Comparison of ENCODE assay signal across 13 cellular contexts in the genomic region with DNA sequence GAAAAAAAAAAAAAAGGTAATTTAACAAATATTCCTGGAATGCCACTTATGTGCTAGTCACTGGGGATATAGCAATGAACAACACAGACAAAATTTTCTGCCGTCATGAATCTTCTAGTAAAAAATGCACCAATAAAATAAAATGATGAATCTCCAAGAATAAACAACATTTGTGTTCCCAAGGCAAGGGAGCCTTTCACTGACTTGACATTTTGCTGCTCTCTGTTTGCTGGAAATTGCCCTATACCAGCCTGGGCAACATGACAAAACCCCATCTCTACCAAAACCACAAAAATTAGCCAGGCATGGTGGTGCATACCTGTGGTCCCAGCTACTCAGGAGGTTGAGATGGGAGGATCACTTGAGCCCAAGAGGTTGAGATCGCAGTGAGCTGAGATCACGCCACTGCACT.
DNase-seq lines count a peak whose midpoint lies in the region; ATAC-seq and TF ChIP-seq lines count a peak whose summit lies in the region.
"Had no signal": no experiment of that assay in that cellular context is flagged by ENCODE, and none has a peak within 500 bp of the region (broad histone marks: within the 10 kb centered on the region; RNA-seq: fewer than 3 reads in every experiment).

No MANE protein-coding gene starts in this region.

- H3K27ac ChIP-seq in HCT116 (ENCODE audit: low read depth, low read length) (peak overlapping the region; percentile 65; the same call in 1 of the 2 replicates), upper lobe of right lung (no peak overlapping the region)
- H3K27ac ChIP-seq: HL-60 had no signal

- H3K4me2 ChIP-seq in HCT116 (ENCODE audit: low read length): peak overlapping the region; percentile 67

- peaks cover 7% of the 10 kb centered on the region for H3K4me1 Mint-ChIP-seq in activated CD4-positive, alpha-beta T cell treated with anti-CD3 and anti-CD28 coated beads, Interleukin-2, amount 10 ng/mL, durations not matched to agents 24 days and 14 days

- H3K27me3 ChIP-seq in HCT116 (ENCODE audit: insufficient read depth, low read length) (no peaks in the 10 kb centered on the region), upper lobe of right lung (no peaks in the 10 kb centered on the region)

- no peak overlapping the region for H3K27ac Mint-ChIP-seq in activated CD4-positive, alpha-beta T cell treated with anti-CD3 and anti-CD28 coated beads, Interleukin-2, amount 10 ng/mL, durations not matched to agents 24 days and 14 days
- H3K27ac Mint-ChIP-seq: natural killer cell treated with Interleukin-12 subunit alpha and Interleukin-12 subunit beta and Interleukin-15 and Interleukin-18, amount 100 ng/mL, for 72 hours; stimulated activated naive CD8-positive, alpha-beta T cell treated with anti-CD3 and anti-CD28 coated beads, Interleukin-15, amount 100 ng/mL, for 72 hours had no signal

- intact Hi-C loops in HCT116 (cut with micrococcal nuclease) (loop anchor here (10.0 kb wide), 2 partner anchors 77 to 117 kb away; no protein-coding TSS in a partner anchor), upper lobe of right lung (cut with DNase I) (no loop called here)
- intact Hi-C loops in activated CD4-positive, alpha-beta T cell treated with anti-CD3 and anti-CD28 coated beads, Interleukin-2, amount 10 ng/mL, durations not matched to agents 24 days and 14 days (cut with micrococcal nuclease): no loop called here

- CTCF ChIA-PET in HCT116 (lab: Charles Lee): no interaction called here

- RAD21 ChIA-PET in HCT116 (lab: Charles Lee; ENCODE audit: low non-redundant PET in 1 of 2, low total read pairs in 2 of 2, uncharacterized antibody in 2 of 2, unreplicated experiment in 2 of 2): no interaction called here

- POLR2A ChIA-PET in HCT116 (lab: Charles Lee): no interaction called here

- H3K4me3 ChIP-seq in HCT116 (replicated peaks in 1 of 2; ENCODE audit: low read depth in 1 of 2, low read length in 2 of 2) (peak overlapping the region in 1 of 2 experiments; percentile 33; a peak in 2 of 4 replicates), foreskin fibroblast (ENCODE audit: low read depth in 1 of 2, low read length in 2 of 2) (no peak overlapping the region), upper lobe of right lung (no peak overlapping the region)

- H3K9ac ChIP-seq in HCT116 (ENCODE audit: low read length): peak overlapping the region; percentile 56

- BruUV-seq in HCT116 (replicated peaks; lab: Mats Ljungman, UMichigan): no TSS peak

- H3K4me1 ChIP-seq in HCT116 (ENCODE audit: control insufficient read depth in 1 of 2, insufficient read depth in 2 of 2, low read length in 2 of 2) (peaks cover 16 to 46% of the 10 kb centered on the region in 2 experiments), upper lobe of right lung (no peaks in the 10 kb centered on the region)

- H3K36me3 ChIP-seq in HCT116 (ENCODE audit: control insufficient read depth in 1 of 2, insufficient read depth in 2 of 2, low read length in 2 of 2) (no peaks in the 10 kb centered on the region), upper lobe of right lung (no peaks in the 10 kb centered on the region)

- no peaks in the 10 kb centered on the region for H3K36me3 Mint-ChIP-seq in activated CD4-positive, alpha-beta T cell treated with anti-CD3 and anti-CD28 coated beads, Interleukin-2, amount 10 ng/mL, durations not matched to agents 24 days and 14 days (ENCODE audit: low read depth)
- H3K36me3 Mint-ChIP-seq: natural killer cell treated with Interleukin-12 subunit alpha and Interleukin-12 subunit beta and Interleukin-15 and Interleukin-18, amount 100 ng/mL, for 72 hours had no signal

- ATAC-seq in HCT116 (peak; percentile 97), SK-N-SH treated with all-trans-retinoic acid at 6 μM for 48 hours (peak; percentile 97), upper lobe of right lung (peak; percentile 68), HG03196 (IDR thresholded peaks at IDR 0.05; ENCODE audit: unreplicated experiment) (no peak), HG03342 (IDR thresholded peaks at IDR 0.05; ENCODE audit: unreplicated experiment) (no peak)
- ATAC-seq: natural killer cell treated with Interleukin-12 subunit alpha and Interleukin-12 subunit beta and Interleukin-15 and Interleukin-18, amount 100 ng/mL, for 72 hours; stimulated activated naive CD8-positive, alpha-beta T cell treated with anti-CD3 and anti-CD28 coated beads, Interleukin-15, amount 100 ng/mL, for 72 hours had no signal

- peak overlapping the region; percentile 37 for H2AFZ ChIP-seq in HCT116 (ENCODE audit: low read depth, low read length, poor library complexity, severe bottlenecking)

- TF ChIP-seq RAD21 in HCT116 (IDR thresholded peaks at IDR 0.05; ENCODE audit: low read depth): no peak

- peaks cover 9% of the 10 kb centered on the region for H3K9me3 Mint-ChIP-seq in activated CD4-positive, alpha-beta T cell treated with anti-CD3 and anti-CD28 coated beads, Interleukin-2, amount 10 ng/mL, durations not matched to agents 24 days and 14 days
- H3K9me3 Mint-ChIP-seq: natural killer cell treated with Interleukin-12 subunit alpha and Interleukin-12 subunit beta and Interleukin-15 and Interleukin-18, amount 100 ng/mL, for 72 hours had no signal

- H3K4me3 Mint-ChIP-seq in activated CD4-positive, alpha-beta T cell treated with anti-CD3 and anti-CD28 coated beads, Interleukin-2, amount 10 ng/mL, durations not matched to agents 24 days and 14 days: no peak overlapping the region
- H3K4me3 Mint-ChIP-seq: natural killer cell treated with Interleukin-12 subunit alpha and Interleukin-12 subunit beta and Interleukin-15 and Interleukin-18, amount 100 ng/mL, for 72 hours; stimulated activated naive CD8-positive, alpha-beta T cell treated with anti-CD3 and anti-CD28 coated beads, Interleukin-15, amount 100 ng/mL, for 72 hours had no signal

- DNase-seq in HCT116 (ENCODE audit: low read depth, low spot score) (peak; percentile 61), foreskin fibroblast (peak; percentile 88 to 91), upper lobe of right lung (no peak)
- DNase-seq in activated CD4-positive, alpha-beta T cell treated with anti-CD3 and anti-CD28 coated beads, Interleukin-2, amount 10 ng/mL, durations not matched to agents 24 days and 14 days: no peak
- DNase-seq: activated CD4-positive, alpha-beta T cell treated with anti-CD3 and anti-CD28 coated beads for 48 hours; activated naive CD4-positive, alpha-beta T cell; NCI-H1436 treated with DMSO at 0.1 percent for 48 hours; stimulated activated naive CD8-positive, alpha-beta T cell treated with anti-CD3 and anti-CD28 coated beads, Interleukin-15, amount 100 ng/mL, for 72 hours had no signal

- H4K20me1 ChIP-seq in HCT116 (ENCODE audit: insufficient read depth): no peaks in the 10 kb centered on the region

- no peaks in the 10 kb centered on the region for H3K9me3 ChIP-seq in HCT116 (ENCODE audit: control insufficient read depth in 1 of 2, insufficient read depth in 1 of 2, low read depth in 1 of 2, low read length in 2 of 2)
- H3K9me3 ChIP-seq in upper lobe of right lung: no peaks in the 10 kb centered on the region

- no peak for TF ChIP-seq CTCF in HCT116 (IDR thresholded peaks at IDR 0.05 in 2 of 3, conservative IDR thresholded peaks at IDR 0.05 in 1 of 3; ENCODE audit: borderline replicate concordance in 1 of 3, insufficient read depth in 1 of 3, low read depth in 2 of 3, low read length in 2 of 3)
- no peak for TF ChIP-seq CTCF in foreskin fibroblast (IDR thresholded peaks at IDR 0.05; ENCODE audit: low read depth, low read length)
- TF ChIP-seq CTCF in upper lobe of right lung (IDR thresholded peaks at IDR 0.05): no peak

- no peak for TF ChIP-seq POLR2A in HCT116 (IDR thresholded peaks at IDR 0.05; ENCODE audit: borderline replicate concordance, extremely low read depth, insufficient read depth, insufficient read length)

- H3K27me3 Mint-ChIP-seq in activated CD4-positive, alpha-beta T cell treated with anti-CD3 and anti-CD28 coated beads, Interleukin-2, amount 10 ng/mL, durations not matched to agents 24 days and 14 days: peaks cover 2% of the 10 kb centered on the region
- H3K27me3 Mint-ChIP-seq: stimulated activated naive CD8-positive, alpha-beta T cell treated with anti-CD3 and anti-CD28 coated beads, Interleukin-15, amount 100 ng/mL, for 72 hours had no signal

- H3K79me2 ChIP-seq in HCT116 (ENCODE audit: insufficient read depth, low read length): no peaks in the 10 kb centered on the region

- no peaks in the 10 kb centered on the region for H3K9me2 ChIP-seq in HCT116 (ENCODE audit: insufficient read depth)

TF ChIP-seq in HCT116, 20 proteins besides CTCF, POLR2A, EP300 and RAD21 (continues in another document):
- 0 out of 2 replicates have a peak, but pooled peaks have one; percentile 22 for TF ChIP-seq SIN3A (IDR thresholded peaks at IDR 0.05; ENCODE audit: low read depth)
- peak; percentile 16; the same call in 1 of the 2 replicates for TF ChIP-seq FOSL1 (IDR thresholded peaks at IDR 0.05; ENCODE audit: low read depth)
- TF ChIP-seq, protein P1, sequence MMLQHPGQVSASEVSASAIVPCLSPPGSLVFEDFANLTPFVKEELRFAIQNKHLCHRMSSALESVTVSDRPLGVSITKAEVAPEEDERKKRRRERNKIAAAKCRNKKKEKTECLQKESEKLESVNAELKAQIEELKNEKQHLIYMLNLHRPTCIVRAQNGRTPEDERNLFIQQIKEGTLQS (IDR thresholded peaks at IDR 0.05): no peak

TF ChIP-seq in SK-N-SH treated with all-trans-retinoic acid at 6 μM for 48 hours, 23 proteins besides CTCF, POLR2A, EP300 and RAD21 (continues in another document):
- TF ChIP-seq ZFP30 (CRISPR knock-in tag; IDR thresholded peaks at IDR 0.05) (no peak), ZNF565 (CRISPR knock-in tag; conservative IDR thresholded peaks at IDR 0.05; ENCODE audit: low read depth) (no peak)
- TF ChIP-seq, protein P2, sequence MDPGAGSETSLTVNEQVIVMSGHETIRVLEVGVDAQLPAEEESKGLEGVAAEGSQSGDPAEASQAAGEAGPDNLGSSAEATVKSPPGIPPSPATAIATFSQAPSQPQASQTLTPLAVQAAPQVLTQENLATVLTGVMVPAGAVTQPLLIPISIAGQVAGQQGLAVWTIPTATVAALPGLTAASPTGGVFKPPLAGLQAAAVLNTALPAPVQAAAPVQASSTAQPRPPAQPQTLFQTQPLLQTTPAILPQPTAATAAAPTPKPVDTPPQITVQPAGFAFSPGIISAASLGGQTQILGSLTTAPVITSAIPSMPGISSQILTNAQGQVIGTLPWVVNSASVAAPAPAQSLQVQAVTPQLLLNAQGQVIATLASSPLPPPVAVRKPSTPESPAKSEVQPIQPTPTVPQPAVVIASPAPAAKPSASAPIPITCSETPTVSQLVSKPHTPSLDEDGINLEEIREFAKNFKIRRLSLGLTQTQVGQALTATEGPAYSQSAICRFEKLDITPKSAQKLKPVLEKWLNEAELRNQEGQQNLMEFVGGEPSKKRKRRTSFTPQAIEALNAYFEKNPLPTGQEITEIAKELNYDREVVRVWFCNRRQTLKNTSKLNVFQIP (CRISPR knock-in tag; IDR thresholded peaks at IDR 0.05; ENCODE audit: borderline replicate concordance, low read depth): no peak

Comparison
In these comparisons a context has a peak if more than half of its experiments do, and no peak if none do; other contexts are left out.
1. ATAC-seq: peak in HCT116 (single experiment), SK-N-SH treated with all-trans-retinoic acid at 6 μM for 48 hours (single experiment) and upper lobe of right lung (single experiment); none in HG03196 (single experiment) and HG03342 (single experiment).
2. DNase-seq: peak in HCT116 (single experiment) and foreskin fibroblast (2 of 2); none in upper lobe of right lung (single experiment) and activated CD4-positive, alpha-beta T cell treated with anti-CD3 and anti-CD28 coated beads, Interleukin-2, amount 10 ng/mL, durations not matched to agents 24 days and 14 days (single experiment).